ENCODE assay signal across 31 cellular contexts in the genomic region with DNA sequence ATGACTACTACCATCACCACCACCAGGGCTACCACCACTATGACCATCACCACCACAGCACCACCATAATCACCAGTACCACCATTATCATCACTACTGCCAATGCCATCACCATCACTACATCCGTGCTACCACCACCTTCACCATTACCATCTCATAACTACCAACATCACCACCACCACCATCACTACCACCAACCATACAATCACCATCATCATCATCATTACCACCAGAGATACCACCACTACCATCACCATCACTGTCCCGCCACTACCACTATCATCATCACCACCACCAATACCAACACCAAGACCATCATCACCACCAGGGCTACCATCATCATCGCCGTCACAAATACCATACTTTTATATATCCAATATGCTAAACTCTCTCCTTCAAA.
"Had no signal": no experiment of that assay in that cellular context is flagged by ENCODE, and none has a peak within 500 bp of the region (broad histone marks: within the 10 kb centered on the region; RNA-seq: fewer than 3 reads in every experiment).

No MANE protein-coding gene starts in this region.

- H3K4me3 ChIP-seq: adrenal gland, body of pancreas, esophagus muscularis mucosa, gastrocnemius medialis, heart right ventricle had no signal

- H3K36me3 ChIP-seq: adrenal gland, esophagus muscularis mucosa, gastrocnemius medialis, heart right ventricle, WERI-Rb-1 had no signal

- H3K27ac ChIP-seq: adrenal gland, body of pancreas, esophagus muscularis mucosa, foreskin keratinocyte, gastrocnemius medialis, heart right ventricle, WERI-Rb-1 had no signal

- DNase-seq: activated B cell treated with CpG ODN at 0.5 μM for 24 hours; activated CD4-positive, alpha-beta memory T cell treated with anti-CD3 and anti-CD28 coated beads for 36 hours; activated CD4-positive, alpha-beta T cell treated with anti-CD3 and anti-CD28 coated beads for 48 hours; activated CD8-positive, alpha-beta memory T cell treated with anti-CD3 and anti-CD28 coated beads, Interleukin-2, amount 10 ng/mL, durations not matched to agents 7 days and 5 days; activated CD8-positive, alpha-beta memory T cell treated with anti-CD3 and anti-CD28 coated beads, Interleukin-2, amount 50 U/mL, for 4 hours; activated CD8-positive, alpha-beta T cell treated with anti-CD3 and anti-CD28 coated beads, Interleukin-2, amount 10 ng/mL, durations not matched to agents 7 days and 5 days; activated effector memory CD4-positive, alpha-beta T cell treated with anti-CD3 and anti-CD28 coated beads, Interleukin-2, amount 50 U/mL, for 16 hours; activated naive CD4-positive, alpha-beta T cell treated with anti-CD3 and anti-CD28 coated beads for 36 hours; activated naive CD8-positive, alpha-beta T cell treated with anti-CD3 and anti-CD28 coated beads for 36 hours; activated naive CD8-positive, alpha-beta T cell treated with anti-CD3 and anti-CD28 coated beads, Interleukin-2, amount 50 U/mL, for 24 hours; activated T-cell treated with anti-CD3 and anti-CD28 coated beads, Interleukin-2, amount 50 U/mL, for 1 hour; activated T-cell treated with anti-CD3 and anti-CD28 coated beads, Interleukin-2, amount 50 U/mL, for 48 hours; adrenal gland; amygdala; aorta; body of pancreas; caudate nucleus; cortex of kidney; dermis blood vessel endothelial cell; effector CD4-positive, alpha-beta T cell; effector memory CD8-positive, alpha-beta T cell; erythroblast; foreskin keratinocyte; gastrocnemius medialis; heart right ventricle; T-helper 17 cell; T1000; WERI-Rb-1 had no signal

- H3K4me1 ChIP-seq: adrenal gland, body of pancreas, esophagus muscularis mucosa, gastrocnemius medialis, heart right ventricle had no signal

- H3K27me3 ChIP-seq: adrenal gland, body of pancreas, foreskin keratinocyte, gastrocnemius medialis had no signal

- H3K9me3 ChIP-seq: adrenal gland, body of pancreas, gastrocnemius medialis had no signal

- FAIRE-seq: colon had no signal

- ATAC-seq: activated CD4-positive, CD25-positive, alpha-beta regulatory T cell treated with anti-CD3 and anti-CD28 coated beads, Interleukin-2, amount 50 U/mL, for 24 hours; activated CD8-positive, alpha-beta memory T cell treated with anti-CD3 and anti-CD28 coated beads, Interleukin-2, amount 10 ng/mL, durations not matched to agents 7 days and 5 days; activated CD8-positive, alpha-beta T cell treated with anti-CD3 and anti-CD28 coated beads, Interleukin-2, amount 10 ng/mL, durations not matched to agents 7 days and 5 days; activated naive CD8-positive, alpha-beta T cell treated with anti-CD3 and anti-CD28 coated beads, Interleukin-2, amount 50 U/mL, for 24 hours; body of pancreas; effector memory CD8-positive, alpha-beta T cell; foreskin keratinocyte; gastrocnemius medialis; heart right ventricle; T-helper 17 cell had no signal
